1 cellular context compared by ENCODE assay signal in the genomic region with DNA sequence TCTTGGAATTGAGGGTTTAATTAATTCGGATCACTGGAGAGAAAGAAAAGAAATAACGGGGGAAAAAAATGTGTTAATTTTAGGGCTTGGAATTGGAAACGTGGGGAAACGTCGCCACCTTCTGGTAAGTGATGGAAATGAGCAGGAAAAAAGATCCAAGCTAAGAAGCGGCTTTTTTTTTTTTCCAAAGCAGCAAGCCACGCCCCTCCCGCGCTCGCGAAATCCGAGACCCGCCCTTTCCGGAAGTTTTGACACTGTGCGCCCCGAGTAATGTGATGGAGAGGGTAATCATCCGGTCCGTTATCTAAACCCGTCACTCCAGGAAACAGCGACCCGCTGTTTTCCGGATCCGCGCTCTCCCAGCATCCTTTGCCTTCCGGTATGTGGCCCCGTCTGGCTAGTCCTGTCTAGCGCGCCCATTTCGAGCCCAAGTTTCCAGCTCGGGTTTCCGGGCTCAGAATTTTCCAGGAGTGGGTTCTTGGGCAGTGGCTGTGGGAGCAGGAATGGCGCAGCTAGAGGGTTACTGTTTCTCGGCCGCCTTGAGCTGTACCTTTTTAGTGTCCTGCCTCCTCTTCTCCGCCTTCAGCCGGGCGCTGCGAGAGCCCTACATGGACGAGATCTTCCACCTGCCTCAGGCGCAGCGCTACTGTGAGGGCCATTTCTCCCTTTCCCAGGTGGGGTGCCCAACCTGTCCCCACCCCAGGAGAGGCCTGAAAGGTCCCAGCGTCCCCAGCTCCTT.
TF ChIP-seq lines count a peak whose summit lies in the region.

A gene with protein sequence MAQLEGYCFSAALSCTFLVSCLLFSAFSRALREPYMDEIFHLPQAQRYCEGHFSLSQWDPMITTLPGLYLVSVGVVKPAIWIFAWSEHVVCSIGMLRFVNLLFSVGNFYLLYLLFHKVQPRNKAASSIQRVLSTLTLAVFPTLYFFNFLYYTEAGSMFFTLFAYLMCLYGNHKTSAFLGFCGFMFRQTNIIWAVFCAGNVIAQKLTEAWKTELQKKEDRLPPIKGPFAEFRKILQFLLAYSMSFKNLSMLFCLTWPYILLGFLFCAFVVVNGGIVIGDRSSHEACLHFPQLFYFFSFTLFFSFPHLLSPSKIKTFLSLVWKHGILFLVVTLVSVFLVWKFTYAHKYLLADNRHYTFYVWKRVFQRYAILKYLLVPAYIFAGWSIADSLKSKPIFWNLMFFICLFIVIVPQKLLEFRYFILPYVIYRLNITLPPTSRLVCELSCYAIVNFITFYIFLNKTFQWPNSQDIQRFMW (plus strand): TSS at position 384 of the 739 bp plus-strand sequence. CDS start 120 bp downstream, at position 504.

TF ChIP-seq in HepG2, 621 proteins besides CTCF, POLR2A, EP300 and RAD21 (continued from another document and continues in another):
- TF ChIP-seq, protein P1, sequence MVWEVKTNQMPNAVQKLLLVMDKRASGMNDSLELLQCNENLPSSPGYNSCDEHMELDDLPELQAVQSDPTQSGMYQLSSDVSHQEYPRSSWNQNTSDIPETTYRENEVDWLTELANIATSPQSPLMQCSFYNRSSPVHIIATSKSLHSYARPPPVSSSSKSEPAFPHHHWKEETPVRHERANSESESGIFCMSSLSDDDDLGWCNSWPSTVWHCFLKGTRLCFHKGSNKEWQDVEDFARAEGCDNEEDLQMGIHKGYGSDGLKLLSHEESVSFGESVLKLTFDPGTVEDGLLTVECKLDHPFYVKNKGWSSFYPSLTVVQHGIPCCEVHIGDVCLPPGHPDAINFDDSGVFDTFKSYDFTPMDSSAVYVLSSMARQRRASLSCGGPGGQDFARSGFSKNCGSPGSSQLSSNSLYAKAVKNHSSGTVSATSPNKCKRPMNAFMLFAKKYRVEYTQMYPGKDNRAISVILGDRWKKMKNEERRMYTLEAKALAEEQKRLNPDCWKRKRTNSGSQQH (CRISPR knock-in tag; IDR thresholded peaks at IDR 0.05; ENCODE audit: low read depth): peak; percentile 90
- TF ChIP-seq MIER3 (CRISPR knock-in tag; IDR thresholded peaks at IDR 0.05; ENCODE audit: borderline replicate concordance) (peak; percentile 56; the same call in 1 of the 2 replicates), KDM5B (CRISPR knock-in tag; IDR thresholded peaks at IDR 0.05; ENCODE audit: borderline replicate concordance) (no peak), KDM5A (IDR thresholded peaks at IDR 0.05; ENCODE audit: borderline replicate concordance, low read length) (peak; percentile 75; the same call in 1 of the 2 replicates), CENPT (CRISPR knock-in tag; IDR thresholded peaks at IDR 0.05; ENCODE audit: low read depth) (no peak), ZFP41 (CRISPR knock-in tag; IDR thresholded peaks at IDR 0.05; ENCODE audit: borderline replicate concordance) (no peak), ZNF564 (CRISPR knock-in tag; IDR thresholded peaks at IDR 0.05) (no peak), KDM2A (CRISPR knock-in tag; IDR thresholded peaks at IDR 0.05; ENCODE audit: borderline replicate concordance, low read depth) (0 out of 2 replicates have a peak, but pooled peaks have one; percentile 25), DR1 (CRISPR knock-in tag; IDR thresholded peaks at IDR 0.05) (peak; percentile 58; the same call in 1 of the 2 replicates), ZNF7 (CRISPR knock-in tag; IDR thresholded peaks at IDR 0.05) (no peak), POLR2G (IDR thresholded peaks at IDR 0.05; ENCODE audit: low read depth, low read length) (peak; percentile 67), MAZ (IDR thresholded peaks at IDR 0.05; ENCODE audit: borderline replicate concordance, low read depth, low read length) (peak; percentile 39; the same call in 1 of the 2 replicates), MAZ (CRISPR knock-in tag; IDR thresholded peaks at IDR 0.05; ENCODE audit: low read depth) (no peak), SSRP1 (CRISPR knock-in tag; IDR thresholded peaks at IDR 0.05) (0 out of 2 replicates have a peak, but pooled peaks have one; percentile 75), TCF7 (IDR thresholded peaks at IDR 0.05; ENCODE audit: low read depth) (no peak), ZNF451 (CRISPR knock-in tag; IDR thresholded peaks at IDR 0.05) (no peak), ZNF883 (CRISPR knock-in tag; IDR thresholded peaks at IDR 0.05; ENCODE audit: not compliant biosample characterization) (no peak), SAFB2 (CRISPR knock-in tag; IDR thresholded peaks at IDR 0.05; ENCODE audit: borderline replicate concordance, low read depth) (no peak), SRSF1 (optimal IDR thresholded peaks at IDR 0.05; ENCODE audit: low read depth, low read length) (peak; percentile 96), ZNF501 (CRISPR knock-in tag; IDR thresholded peaks at IDR 0.05) (peak; percentile 65), ZNF234 (CRISPR knock-in tag; conservative IDR thresholded peaks at IDR 0.05) (no peak), ASH2L (IDR thresholded peaks at IDR 0.05; ENCODE audit: insufficient read length, low read depth, low read length) (peak; percentile 66), YEATS2 (CRISPR knock-in tag; IDR thresholded peaks at IDR 0.05; ENCODE audit: borderline replicate concordance) (peak; percentile 88)
- TF ChIP-seq, protein P2, sequence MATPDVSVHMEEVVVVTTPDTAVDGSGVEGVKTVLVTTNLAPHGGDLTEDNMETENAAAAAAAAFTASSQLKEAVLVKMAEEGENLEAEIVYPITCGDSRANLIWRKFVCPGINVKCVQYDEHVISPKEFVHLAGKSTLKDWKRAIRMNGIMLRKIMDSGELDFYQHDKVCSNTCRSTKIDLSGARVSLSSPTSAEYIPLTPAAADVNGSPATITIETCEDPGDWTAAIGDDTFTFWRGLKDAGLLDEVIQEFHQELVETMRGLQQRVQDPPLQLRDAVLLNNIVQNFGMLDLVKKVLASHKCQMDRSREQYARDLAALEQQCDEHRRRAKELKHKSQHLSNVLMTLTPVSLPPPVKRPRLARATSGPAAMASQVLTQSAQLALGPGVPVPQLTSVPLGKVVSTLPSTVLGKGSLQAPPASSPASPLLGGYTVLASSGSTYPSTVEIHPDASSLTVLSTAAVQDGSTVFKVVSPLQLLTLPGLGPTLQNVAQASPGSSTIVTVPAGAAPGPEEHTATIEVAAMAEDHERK (CRISPR knock-in tag; IDR thresholded peaks at IDR 0.05; ENCODE audit: low read depth): no peak
- TF ChIP-seq, protein P3, sequence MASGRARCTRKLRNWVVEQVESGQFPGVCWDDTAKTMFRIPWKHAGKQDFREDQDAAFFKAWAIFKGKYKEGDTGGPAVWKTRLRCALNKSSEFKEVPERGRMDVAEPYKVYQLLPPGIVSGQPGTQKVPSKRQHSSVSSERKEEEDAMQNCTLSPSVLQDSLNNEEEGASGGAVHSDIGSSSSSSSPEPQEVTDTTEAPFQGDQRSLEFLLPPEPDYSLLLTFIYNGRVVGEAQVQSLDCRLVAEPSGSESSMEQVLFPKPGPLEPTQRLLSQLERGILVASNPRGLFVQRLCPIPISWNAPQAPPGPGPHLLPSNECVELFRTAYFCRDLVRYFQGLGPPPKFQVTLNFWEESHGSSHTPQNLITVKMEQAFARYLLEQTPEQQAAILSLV (CRISPR knock-in tag; IDR thresholded peaks at IDR 0.05; ENCODE audit: borderline replicate concordance): no peak
- TF ChIP-seq, protein P4, sequence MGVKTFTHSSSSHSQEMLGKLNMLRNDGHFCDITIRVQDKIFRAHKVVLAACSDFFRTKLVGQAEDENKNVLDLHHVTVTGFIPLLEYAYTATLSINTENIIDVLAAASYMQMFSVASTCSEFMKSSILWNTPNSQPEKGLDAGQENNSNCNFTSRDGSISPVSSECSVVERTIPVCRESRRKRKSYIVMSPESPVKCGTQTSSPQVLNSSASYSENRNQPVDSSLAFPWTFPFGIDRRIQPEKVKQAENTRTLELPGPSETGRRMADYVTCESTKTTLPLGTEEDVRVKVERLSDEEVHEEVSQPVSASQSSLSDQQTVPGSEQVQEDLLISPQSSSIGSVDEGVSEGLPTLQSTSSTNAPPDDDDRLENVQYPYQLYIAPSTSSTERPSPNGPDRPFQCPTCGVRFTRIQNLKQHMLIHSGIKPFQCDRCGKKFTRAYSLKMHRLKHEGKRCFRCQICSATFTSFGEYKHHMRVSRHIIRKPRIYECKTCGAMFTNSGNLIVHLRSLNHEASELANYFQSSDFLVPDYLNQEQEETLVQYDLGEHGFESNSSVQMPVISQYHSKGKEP (CRISPR knock-in tag; IDR thresholded peaks at IDR 0.05): no peak
- TF ChIP-seq, protein P5, sequence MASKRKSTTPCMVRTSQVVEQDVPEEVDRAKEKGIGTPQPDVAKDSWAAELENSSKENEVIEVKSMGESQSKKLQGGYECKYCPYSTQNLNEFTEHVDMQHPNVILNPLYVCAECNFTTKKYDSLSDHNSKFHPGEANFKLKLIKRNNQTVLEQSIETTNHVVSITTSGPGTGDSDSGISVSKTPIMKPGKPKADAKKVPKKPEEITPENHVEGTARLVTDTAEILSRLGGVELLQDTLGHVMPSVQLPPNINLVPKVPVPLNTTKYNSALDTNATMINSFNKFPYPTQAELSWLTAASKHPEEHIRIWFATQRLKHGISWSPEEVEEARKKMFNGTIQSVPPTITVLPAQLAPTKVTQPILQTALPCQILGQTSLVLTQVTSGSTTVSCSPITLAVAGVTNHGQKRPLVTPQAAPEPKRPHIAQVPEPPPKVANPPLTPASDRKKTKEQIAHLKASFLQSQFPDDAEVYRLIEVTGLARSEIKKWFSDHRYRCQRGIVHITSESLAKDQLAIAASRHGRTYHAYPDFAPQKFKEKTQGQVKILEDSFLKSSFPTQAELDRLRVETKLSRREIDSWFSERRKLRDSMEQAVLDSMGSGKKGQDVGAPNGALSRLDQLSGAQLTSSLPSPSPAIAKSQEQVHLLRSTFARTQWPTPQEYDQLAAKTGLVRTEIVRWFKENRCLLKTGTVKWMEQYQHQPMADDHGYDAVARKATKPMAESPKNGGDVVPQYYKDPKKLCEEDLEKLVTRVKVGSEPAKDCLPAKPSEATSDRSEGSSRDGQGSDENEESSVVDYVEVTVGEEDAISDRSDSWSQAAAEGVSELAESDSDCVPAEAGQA (IDR thresholded peaks at IDR 0.05; ENCODE audit: low read depth): peak; percentile 58; the same call in 1 of the 2 replicates
- TF ChIP-seq, protein P5 (CRISPR knock-in tag; IDR thresholded peaks at IDR 0.05; ENCODE audit: borderline replicate concordance): no peak
- TF ChIP-seq, protein P6, sequence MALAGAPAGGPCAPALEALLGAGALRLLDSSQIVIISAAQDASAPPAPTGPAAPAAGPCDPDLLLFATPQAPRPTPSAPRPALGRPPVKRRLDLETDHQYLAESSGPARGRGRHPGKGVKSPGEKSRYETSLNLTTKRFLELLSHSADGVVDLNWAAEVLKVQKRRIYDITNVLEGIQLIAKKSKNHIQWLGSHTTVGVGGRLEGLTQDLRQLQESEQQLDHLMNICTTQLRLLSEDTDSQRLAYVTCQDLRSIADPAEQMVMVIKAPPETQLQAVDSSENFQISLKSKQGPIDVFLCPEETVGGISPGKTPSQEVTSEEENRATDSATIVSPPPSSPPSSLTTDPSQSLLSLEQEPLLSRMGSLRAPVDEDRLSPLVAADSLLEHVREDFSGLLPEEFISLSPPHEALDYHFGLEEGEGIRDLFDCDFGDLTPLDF (CRISPR knock-in tag; IDR thresholded peaks at IDR 0.05): peak; percentile 58
- TF ChIP-seq, protein P7, sequence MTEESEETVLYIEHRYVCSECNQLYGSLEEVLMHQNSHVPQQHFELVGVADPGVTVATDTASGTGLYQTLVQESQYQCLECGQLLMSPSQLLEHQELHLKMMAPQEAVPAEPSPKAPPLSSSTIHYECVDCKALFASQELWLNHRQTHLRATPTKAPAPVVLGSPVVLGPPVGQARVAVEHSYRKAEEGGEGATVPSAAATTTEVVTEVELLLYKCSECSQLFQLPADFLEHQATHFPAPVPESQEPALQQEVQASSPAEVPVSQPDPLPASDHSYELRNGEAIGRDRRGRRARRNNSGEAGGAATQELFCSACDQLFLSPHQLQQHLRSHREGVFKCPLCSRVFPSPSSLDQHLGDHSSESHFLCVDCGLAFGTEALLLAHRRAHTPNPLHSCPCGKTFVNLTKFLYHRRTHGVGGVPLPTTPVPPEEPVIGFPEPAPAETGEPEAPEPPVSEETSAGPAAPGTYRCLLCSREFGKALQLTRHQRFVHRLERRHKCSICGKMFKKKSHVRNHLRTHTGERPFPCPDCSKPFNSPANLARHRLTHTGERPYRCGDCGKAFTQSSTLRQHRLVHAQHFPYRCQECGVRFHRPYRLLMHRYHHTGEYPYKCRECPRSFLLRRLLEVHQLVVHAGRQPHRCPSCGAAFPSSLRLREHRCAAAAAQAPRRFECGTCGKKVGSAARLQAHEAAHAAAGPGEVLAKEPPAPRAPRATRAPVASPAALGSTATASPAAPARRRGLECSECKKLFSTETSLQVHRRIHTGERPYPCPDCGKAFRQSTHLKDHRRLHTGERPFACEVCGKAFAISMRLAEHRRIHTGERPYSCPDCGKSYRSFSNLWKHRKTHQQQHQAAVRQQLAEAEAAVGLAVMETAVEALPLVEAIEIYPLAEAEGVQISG (CRISPR knock-in tag; IDR thresholded peaks at IDR 0.05): peak; percentile 89
- TF ChIP-seq, protein P8, sequence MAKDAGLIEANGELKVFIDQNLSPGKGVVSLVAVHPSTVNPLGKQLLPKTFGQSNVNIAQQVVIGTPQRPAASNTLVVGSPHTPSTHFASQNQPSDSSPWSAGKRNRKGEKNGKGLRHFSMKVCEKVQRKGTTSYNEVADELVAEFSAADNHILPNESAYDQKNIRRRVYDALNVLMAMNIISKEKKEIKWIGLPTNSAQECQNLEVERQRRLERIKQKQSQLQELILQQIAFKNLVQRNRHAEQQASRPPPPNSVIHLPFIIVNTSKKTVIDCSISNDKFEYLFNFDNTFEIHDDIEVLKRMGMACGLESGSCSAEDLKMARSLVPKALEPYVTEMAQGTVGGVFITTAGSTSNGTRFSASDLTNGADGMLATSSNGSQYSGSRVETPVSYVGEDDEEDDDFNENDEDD (CRISPR knock-in tag; IDR thresholded peaks at IDR 0.05; ENCODE audit: borderline replicate concordance): peak; percentile 57; the same call in 1 of the 2 replicates
- TF ChIP-seq, protein P9, sequence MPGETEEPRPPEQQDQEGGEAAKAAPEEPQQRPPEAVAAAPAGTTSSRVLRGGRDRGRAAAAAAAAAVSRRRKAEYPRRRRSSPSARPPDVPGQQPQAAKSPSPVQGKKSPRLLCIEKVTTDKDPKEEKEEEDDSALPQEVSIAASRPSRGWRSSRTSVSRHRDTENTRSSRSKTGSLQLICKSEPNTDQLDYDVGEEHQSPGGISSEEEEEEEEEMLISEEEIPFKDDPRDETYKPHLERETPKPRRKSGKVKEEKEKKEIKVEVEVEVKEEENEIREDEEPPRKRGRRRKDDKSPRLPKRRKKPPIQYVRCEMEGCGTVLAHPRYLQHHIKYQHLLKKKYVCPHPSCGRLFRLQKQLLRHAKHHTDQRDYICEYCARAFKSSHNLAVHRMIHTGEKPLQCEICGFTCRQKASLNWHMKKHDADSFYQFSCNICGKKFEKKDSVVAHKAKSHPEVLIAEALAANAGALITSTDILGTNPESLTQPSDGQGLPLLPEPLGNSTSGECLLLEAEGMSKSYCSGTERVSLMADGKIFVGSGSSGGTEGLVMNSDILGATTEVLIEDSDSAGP (CRISPR knock-in tag; IDR thresholded peaks at IDR 0.05; ENCODE audit: borderline replicate concordance): peak; percentile 47; the same call in 1 of the 2 replicates
